ENCODE assay signal across 1 cellular context in genomic region chr1:21848524-21849174, GRCh38.
TF ChIP-seq lines count a peak whose summit lies in the region.

No MANE protein-coding gene starts in this region.

TF ChIP-seq in K562, 482 proteins besides CTCF, POLR2A, EP300 and RAD21 (continued from another document):
- TF ChIP-seq PML (IDR thresholded peaks at IDR 0.05; ENCODE audit: low read length) (no peak), POLR2G (IDR thresholded peaks at IDR 0.05; ENCODE audit: low read depth, low read length) (peak; percentile 50; the same call in 1 of the 2 replicates), MEF2D (tag; conservative IDR thresholded peaks at IDR 0.05; ENCODE audit: low read depth) (no peak), ZNF41 (CRISPR knock-in tag; conservative IDR thresholded peaks at IDR 0.05) (no peak), CBFA2T2 (conservative IDR thresholded peaks at IDR 0.05) (no peak)
